Comparison of ENCODE assay signal across 8 cellular contexts in the genomic region with DNA sequence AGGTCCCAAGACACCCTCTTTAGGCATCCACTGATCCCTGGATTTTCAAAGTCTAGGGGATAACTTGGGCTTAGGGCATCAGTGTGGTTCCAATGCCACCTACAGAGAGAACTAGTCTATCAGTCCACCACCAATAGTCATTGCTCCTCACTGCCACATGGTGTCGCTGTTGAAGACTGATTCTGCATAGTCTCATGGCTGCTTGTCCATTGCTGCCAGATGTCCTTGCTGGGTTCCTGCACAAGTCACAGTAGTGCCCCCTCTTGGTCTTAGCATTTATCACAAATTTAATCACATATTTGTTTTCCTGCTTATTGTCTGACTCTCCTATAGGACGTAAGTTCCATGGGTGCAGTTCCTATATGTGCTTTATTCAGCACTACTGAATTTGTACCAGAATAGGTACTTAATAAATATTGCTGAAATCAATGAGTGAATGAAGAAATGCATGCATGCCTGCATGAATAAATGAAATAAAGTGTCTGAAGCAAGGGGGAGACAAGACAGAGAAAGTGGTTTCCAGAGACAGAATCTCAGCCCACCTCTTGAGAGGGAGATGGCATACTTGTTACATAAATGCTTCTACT. TPM values are rescaled to one million over a fixed set of nuclear protein-coding genes. Genes with fewer than 3 reads are reported as not detected.
A peak's percentile ranks its signal among the peaks of the same experiment; 100 is the strongest.
DNase-seq lines count a peak whose midpoint lies in the region; ATAC-seq and TF ChIP-seq lines count a peak whose summit lies in the region.

No MANE protein-coding gene starts in this region.

- H3K27me3 Mint-ChIP-seq in T-helper 17 cell (peaks cover 11% of the 10 kb centered on the region), chondrocyte (ENCODE audit: low read depth) (peaks cover 12% of the 10 kb centered on the region)
- peaks cover 0 to 15% (median 7%) of the 10 kb centered on the region in 5 donors for H3K27me3 Mint-ChIP-seq in naive thymus-derived CD8-positive, alpha-beta T cell

- peaks cover 23% of the 10 kb centered on the region for H3K9me3 Mint-ChIP-seq in chondrocyte (ENCODE audit: low read depth)
- peaks cover 3 to 38% (median 28%) of the 10 kb centered on the region in 9 donors for H3K9me3 Mint-ChIP-seq in naive thymus-derived CD8-positive, alpha-beta T cell

- H3K4me1 Mint-ChIP-seq in T-helper 17 cell = no peaks in the 10 kb centered on the region
- no peaks in the 10 kb centered on the region for H3K4me1 Mint-ChIP-seq in chondrocyte (ENCODE audit: low read depth)
- H3K4me1 Mint-ChIP-seq in naive thymus-derived CD8-positive, alpha-beta T cell = no peaks in the 10 kb centered on the region

- POLR2A ChIA-PET in naive thymus-derived CD8-positive, alpha-beta T cell (lab: Charles Lee) = no interaction called here

- H3K4me3 Mint-ChIP-seq in T-helper 17 cell (no peak overlapping the region), chondrocyte (ENCODE audit: unreplicated experiment) (no peak overlapping the region)
- no peak overlapping the region for H3K4me3 Mint-ChIP-seq in naive thymus-derived CD8-positive, alpha-beta T cell

- ATAC-seq in T-helper 17 cell (peak; percentile 47), GM21360 (IDR thresholded peaks at IDR 0.05; ENCODE audit: unreplicated experiment) (no peak), GM21390 (IDR thresholded peaks at IDR 0.05; ENCODE audit: unreplicated experiment) (no peak)
- ATAC-seq in naive thymus-derived CD8-positive, alpha-beta T cell = peak in 1 of 2 donors; percentile 54

- H3K4me3 ChIP-seq in LNCaP clone FGC (ENCODE audit: low read depth, low read length) = no peak overlapping the region

- no peak overlapping the region for H3K27ac Mint-ChIP-seq in T-helper 17 cell
- H3K27ac Mint-ChIP-seq in chondrocyte (ENCODE audit: unreplicated experiment) = no peak overlapping the region
- H3K27ac Mint-ChIP-seq in naive thymus-derived CD8-positive, alpha-beta T cell = no peak overlapping the region

- DNase-seq in G401 (ENCODE audit: low spot score) = peak; percentile 34
- peak; percentile 56 for DNase-seq in LNCaP clone FGC (ENCODE audit: low read depth)
- DNase-seq in T-helper 17 cell = peak in 1 of 3 donors; percentile 29
- DNase-seq in chondrocyte (ENCODE audit: low spot score) = no peak
- peak in 8 of 10 donors; percentile 2 to 37 (median 22) for DNase-seq in naive thymus-derived CD8-positive, alpha-beta T cell
- DNase-seq in occipital lobe (lab: John Stamatoyannopoulos, UW) = no peak

- H3K9me3 ChIP-seq in T-helper 17 cell (ENCODE audit: control insufficient read depth, low read length, poor library complexity, severe bottlenecking) = peaks cover 3% of the 10 kb centered on the region

- TF ChIP-seq CTCF in LNCaP clone FGC (IDR thresholded peaks at IDR 0.05; ENCODE audit: control insufficient read depth, extremely low read depth, insufficient read depth) (peak; percentile 69), chondrocyte (IDR thresholded peaks at IDR 0.05) (peak; percentile 73)

- in situ Hi-C loops in G401 (cut with HindIII; ENCODE audit: low sequenced_read_pairs) = loop anchor here (5.0 kb wide), 1 partner anchor 84 kb away; no protein-coding TSS in a partner anchor

- H3K36me3 Mint-ChIP-seq in T-helper 17 cell (ENCODE audit: low read depth) (peaks cover 4% of the 10 kb centered on the region), chondrocyte (ENCODE audit: low read depth) (peaks cover 5% of the 10 kb centered on the region)
- peaks cover 0 to 35% (median 8%) of the 10 kb centered on the region in 3 donors for H3K36me3 Mint-ChIP-seq in naive thymus-derived CD8-positive, alpha-beta T cell

RNA-seq across cellular contexts. Expression of gene RALY, which starts 45.9 kb away (rescaled TPM):
- total RNA-seq in G401 (2014; rRNA removed; shearing (Covaris generic)) = 195 and 218 TPM in 2 replicates
- total RNA-seq in T-helper 17 cell (100 to 1,000 TPM; 120 to 137 TPM), chondrocyte (78.7 to 169 TPM (median 168 TPM) in 3 replicates), occipital lobe (56.8 TPM)
- 100 to 1,000 TPM; 105 to 112 TPM for total RNA-seq in naive thymus-derived CD8-positive, alpha-beta T cell
- 100 to 1,000 TPM; 175 to 211 (median 181) TPM for polyA plus RNA-seq in naive thymus-derived CD8-positive, alpha-beta T cell

Comparison
In these comparisons a context has a peak if more than half of its experiments do, and no peak if none do; other contexts are left out.
1. DNase-seq: peak in G401 (single experiment), LNCaP clone FGC (single experiment) and naive thymus-derived CD8-positive, alpha-beta T cell (8 of 10); none in chondrocyte (single experiment) and occipital lobe (single experiment).